ENCODE assay signal across 21 cellular contexts in the genomic region with DNA sequence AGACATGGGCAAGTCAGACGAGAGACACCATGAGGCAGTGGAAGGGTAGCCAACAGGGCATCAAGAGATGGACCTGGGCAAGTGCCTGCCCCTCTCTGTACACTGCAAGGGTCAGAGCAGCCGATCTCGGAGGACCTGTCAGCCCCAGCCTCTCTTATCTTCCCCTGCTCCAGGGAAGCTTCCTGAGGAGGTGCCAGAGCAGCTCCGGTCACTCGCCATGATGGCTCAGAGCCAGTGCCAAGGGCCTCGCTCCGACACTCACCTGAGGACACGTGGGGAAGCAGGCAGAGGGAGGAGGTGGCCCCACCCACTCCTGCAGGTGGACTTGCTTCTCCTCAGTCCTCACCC.
"Had no signal": no experiment of that assay in that cellular context is flagged by ENCODE, and none has a peak within 500 bp of the region (broad histone marks: within the 10 kb centered on the region; RNA-seq: fewer than 3 reads in every experiment).

No MANE protein-coding gene starts in this region.

- H3K36me3 ChIP-seq: adrenal gland, esophagus squamous epithelium, neural progenitor cell, tibial nerve had no signal

- H3K4me2 ChIP-seq: neural progenitor cell had no signal

- H3K4me1 ChIP-seq: adrenal gland, esophagus squamous epithelium, neural progenitor cell, parathyroid adenoma, tibial nerve had no signal

- H3K27ac ChIP-seq: adrenal gland, esophagus squamous epithelium, foreskin keratinocyte, neural progenitor cell, parathyroid adenoma, tibial nerve had no signal

- H3K27me3 ChIP-seq: adrenal gland, esophagus squamous epithelium, foreskin keratinocyte, neural progenitor cell, tibial nerve had no signal

- DNase-seq: activated CD4-positive, alpha-beta T cell treated with anti-CD3 and anti-CD28 coated beads for 48 hours; activated naive CD4-positive, alpha-beta T cell treated with anti-CD3 and anti-CD28 coated beads, Interleukin-2, amount 50 U/mL, for 16 hours; central memory CD4-positive, alpha-beta T cell; cortex of kidney; effector CD4-positive, alpha-beta T cell; esophagus squamous epithelium; foreskin keratinocyte; glutamatergic neuron; hypothalamus; kidney; stimulated activated CD4-positive, alpha-beta T cell treated with anti-CD3 and anti-CD28 coated beads, Interleukin-2, amount 100 ng/mL, for 48 hours; stimulated activated naive CD4-positive, alpha-beta T cell; T-helper 2 cell had no signal

- H3K9me3 Mint-ChIP-seq: activated T-helper 2 cell treated with anti-CD3 and anti-CD28 coated beads, Interferon-gamma antibody, Interleukin-2, Interleukin-4, amounts not matched to agents 10 μg/mL and 5 μg/mL and 100 μg/mL, durations not matched to agents 14 hours and 24 hours and 36 hours had no signal

- H3K9me3 ChIP-seq: adrenal gland, esophagus squamous epithelium had no signal

- H3K36me3 Mint-ChIP-seq: neural progenitor cell, WTC11 had no signal

- H3K4me3 ChIP-seq: adrenal gland, esophagus squamous epithelium, neural progenitor cell, tibial nerve had no signal

- H3K9ac ChIP-seq: neural progenitor cell, parathyroid adenoma had no signal

- FAIRE-seq: endothelial cell of umbilical vein, kidney, TTC549 had no signal

- H3K27ac Mint-ChIP-seq: activated T-helper 2 cell treated with anti-CD3 and anti-CD28 coated beads, Interferon-gamma antibody, Interleukin-2, Interleukin-4, amounts not matched to agents 10 μg/mL and 5 μg/mL and 100 μg/mL, durations not matched to agents 14 hours and 24 hours and 36 hours; WTC11 had no signal

- H2AFZ ChIP-seq: neural progenitor cell, parathyroid adenoma had no signal

- H3K79me2 ChIP-seq: parathyroid adenoma had no signal

- H3K4me3 Mint-ChIP-seq: neural progenitor cell, WTC11 had no signal

- H3K4me1 Mint-ChIP-seq: WTC11 had no signal
